ENCODE assay signal across 1 cellular context in the genomic region with DNA sequence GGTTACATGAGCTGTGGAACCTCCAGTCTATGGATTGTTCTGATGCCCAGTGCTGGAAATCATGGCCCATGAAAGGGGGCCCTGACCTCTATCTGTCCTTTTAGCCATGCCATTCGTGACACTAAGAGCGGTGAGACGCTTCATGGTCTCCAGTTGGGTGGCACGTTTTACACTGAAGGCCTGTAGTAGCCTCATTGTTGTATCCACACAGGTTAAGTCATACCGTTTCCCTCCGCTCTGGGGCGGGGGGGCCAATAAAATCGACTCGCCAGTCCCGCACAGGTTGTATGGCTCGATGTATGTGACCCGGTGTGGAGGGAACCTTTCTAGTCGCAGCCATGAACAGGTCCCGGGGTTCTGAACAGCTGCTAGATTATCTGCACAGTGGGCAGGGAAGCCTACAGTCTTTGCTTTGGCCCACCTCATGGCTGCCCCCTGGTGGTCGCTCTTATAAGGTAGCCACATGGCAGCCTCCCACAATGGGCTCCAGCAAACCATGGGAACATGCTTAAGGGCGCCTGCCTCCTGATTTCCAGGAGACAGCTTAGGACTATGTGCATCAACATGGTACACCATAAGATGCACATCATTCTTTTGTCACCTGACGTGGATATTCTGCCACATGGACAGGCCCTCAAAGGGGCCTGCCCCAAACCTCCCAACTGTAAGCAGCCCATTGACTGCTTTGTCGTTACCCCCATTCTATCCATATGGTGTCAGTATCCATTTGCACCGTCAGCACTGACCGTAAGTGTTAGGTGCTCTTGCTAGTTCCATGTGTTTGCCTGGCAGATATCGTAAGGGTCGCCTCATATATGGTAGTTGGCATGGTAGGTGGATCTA.
TF ChIP-seq lines count a peak whose summit lies in the region.

No MANE protein-coding gene starts in this region.

TF ChIP-seq in GM23338, 12 proteins besides CTCF, POLR2A, EP300 and RAD21 (continued from another document):
- TF ChIP-seq, protein P1, sequence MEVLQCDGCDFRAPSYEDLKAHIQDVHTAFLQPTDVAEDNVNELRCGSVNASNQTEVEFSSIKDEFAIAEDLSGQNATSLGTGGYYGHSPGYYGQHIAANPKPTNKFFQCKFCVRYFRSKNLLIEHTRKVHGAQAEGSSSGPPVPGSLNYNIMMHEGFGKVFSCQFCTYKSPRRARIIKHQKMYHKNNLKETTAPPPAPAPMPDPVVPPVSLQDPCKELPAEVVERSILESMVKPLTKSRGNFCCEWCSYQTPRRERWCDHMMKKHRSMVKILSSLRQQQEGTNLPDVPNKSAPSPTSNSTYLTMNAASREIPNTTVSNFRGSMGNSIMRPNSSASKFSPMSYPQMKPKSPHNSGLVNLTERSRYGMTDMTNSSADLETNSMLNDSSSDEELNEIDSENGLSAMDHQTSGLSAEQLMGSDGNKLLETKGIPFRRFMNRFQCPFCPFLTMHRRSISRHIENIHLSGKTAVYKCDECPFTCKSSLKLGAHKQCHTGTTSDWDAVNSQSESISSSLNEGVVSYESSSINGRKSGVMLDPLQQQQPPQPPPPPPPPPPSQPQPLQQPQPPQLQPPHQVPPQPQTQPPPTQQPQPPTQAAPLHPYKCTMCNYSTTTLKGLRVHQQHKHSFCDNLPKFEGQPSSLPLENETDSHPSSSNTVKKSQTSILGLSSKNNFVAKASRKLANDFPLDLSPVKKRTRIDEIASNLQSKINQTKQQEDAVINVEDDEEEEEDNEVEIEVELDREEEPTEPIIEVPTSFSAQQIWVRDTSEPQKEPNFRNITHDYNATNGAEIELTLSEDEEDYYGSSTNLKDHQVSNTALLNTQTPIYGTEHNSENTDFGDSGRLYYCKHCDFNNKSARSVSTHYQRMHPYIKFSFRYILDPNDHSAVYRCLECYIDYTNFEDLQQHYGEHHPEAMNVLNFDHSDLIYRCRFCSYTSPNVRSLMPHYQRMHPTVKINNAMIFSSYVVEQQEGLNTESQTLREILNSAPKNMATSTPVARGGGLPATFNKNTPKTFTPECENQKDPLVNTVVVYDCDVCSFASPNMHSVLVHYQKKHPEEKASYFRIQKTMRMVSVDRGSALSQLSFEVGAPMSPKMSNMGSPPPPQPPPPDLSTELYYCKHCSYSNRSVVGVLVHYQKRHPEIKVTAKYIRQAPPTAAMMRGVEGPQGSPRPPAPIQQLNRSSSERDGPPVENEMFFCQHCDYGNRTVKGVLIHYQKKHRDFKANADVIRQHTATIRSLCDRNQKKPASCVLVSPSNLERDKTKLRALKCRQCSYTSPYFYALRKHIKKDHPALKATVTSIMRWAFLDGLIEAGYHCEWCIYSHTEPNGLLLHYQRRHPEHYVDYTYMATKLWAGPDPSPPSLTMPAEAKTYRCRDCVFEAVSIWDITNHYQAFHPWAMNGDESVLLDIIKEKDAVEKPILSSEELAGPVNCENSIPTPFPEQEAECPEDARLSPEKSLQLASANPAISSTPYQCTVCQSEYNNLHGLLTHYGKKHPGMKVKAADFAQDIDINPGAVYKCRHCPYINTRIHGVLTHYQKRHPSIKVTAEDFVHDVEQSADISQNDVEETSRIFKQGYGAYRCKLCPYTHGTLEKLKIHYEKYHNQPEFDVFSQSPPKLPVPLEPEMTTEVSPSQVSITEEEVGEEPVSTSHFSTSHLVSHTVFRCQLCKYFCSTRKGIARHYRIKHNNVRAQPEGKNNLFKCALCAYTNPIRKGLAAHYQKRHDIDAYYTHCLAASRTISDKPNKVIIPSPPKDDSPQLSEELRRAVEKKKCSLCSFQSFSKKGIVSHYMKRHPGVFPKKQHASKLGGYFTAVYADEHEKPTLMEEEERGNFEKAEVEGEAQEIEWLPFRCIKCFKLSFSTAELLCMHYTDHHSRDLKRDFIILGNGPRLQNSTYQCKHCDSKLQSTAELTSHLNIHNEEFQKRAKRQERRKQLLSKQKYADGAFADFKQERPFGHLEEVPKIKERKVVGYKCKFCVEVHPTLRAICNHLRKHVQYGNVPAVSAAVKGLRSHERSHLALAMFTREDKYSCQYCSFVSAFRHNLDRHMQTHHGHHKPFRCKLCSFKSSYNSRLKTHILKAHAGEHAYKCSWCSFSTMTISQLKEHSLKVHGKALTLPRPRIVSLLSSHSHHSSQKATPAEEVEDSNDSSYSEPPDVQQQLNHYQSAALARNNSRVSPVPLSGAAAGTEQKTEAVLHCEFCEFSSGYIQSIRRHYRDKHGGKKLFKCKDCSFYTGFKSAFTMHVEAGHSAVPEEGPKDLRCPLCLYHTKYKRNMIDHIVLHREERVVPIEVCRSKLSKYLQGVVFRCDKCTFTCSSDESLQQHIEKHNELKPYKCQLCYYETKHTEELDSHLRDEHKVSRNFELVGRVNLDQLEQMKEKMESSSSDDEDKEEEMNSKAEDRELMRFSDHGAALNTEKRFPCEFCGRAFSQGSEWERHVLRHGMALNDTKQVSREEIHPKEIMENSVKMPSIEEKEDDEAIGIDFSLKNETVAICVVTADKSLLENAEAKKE (CRISPR knock-in tag; IDR thresholded peaks at IDR 0.05) = no peak
- TF ChIP-seq POLR2AphosphoS5 (IDR thresholded peaks at IDR 0.05; ENCODE audit: low read depth) (no peak), EZH2phosphoT487 (IDR thresholded peaks at IDR 0.05; ENCODE audit: unreplicated experiment) (no peak), NANOG (IDR thresholded peaks at IDR 0.05; ENCODE audit: borderline replicate concordance) (no peak)
TF ChIP-seq in GM23338: peak in this region for 0.
